In genomic region chr11:819129-819931, GRCh38 we compare ENCODE assay signal across 1 cellular context.
TF ChIP-seq lines count a peak whose summit lies in the region.

No MANE protein-coding gene starts in this region.

TF ChIP-seq in K562, 482 proteins besides CTCF, POLR2A, EP300 and RAD21 (continued from another document and continues in another):
- TF ChIP-seq FOXA1 (IDR thresholded peaks at IDR 0.05; ENCODE audit: borderline replicate concordance), result no peak
- TF ChIP-seq RBM39 (optimal IDR thresholded peaks at IDR 0.05; ENCODE audit: low read depth, low read length), result no peak
- TF ChIP-seq SMAD4 (CRISPR knock-in tag; conservative IDR thresholded peaks at IDR 0.05), result peak; percentile 17; the same call in 1 of the 2 replicates
- TF ChIP-seq ZNF263 (CRISPR knock-in tag; IDR thresholded peaks at IDR 0.05; ENCODE audit: borderline replicate concordance), result peak; percentile 15; the same call in 1 of the 2 replicates
- TF ChIP-seq ZSCAN29 (IDR thresholded peaks at IDR 0.05), result no peak
- no peak for TF ChIP-seq RERE (CRISPR knock-in tag; IDR thresholded peaks at IDR 0.05; ENCODE audit: borderline replicate concordance)
- peak; percentile 58 for TF ChIP-seq HNRNPL (IDR thresholded peaks at IDR 0.05; ENCODE audit: low read depth, low read length)
- TF ChIP-seq CREB1 (IDR thresholded peaks at IDR 0.05), result peak; percentile 34; the same call in 1 of the 2 replicates
- TF ChIP-seq CREB1 (CRISPR knock-in tag; IDR thresholded peaks at IDR 0.05), result no peak
- no peak for TF ChIP-seq CTCFL (IDR thresholded peaks at IDR 0.05; ENCODE audit: borderline replicate concordance, insufficient read depth, low read depth, low read length, poor library complexity, severe bottlenecking)
- TF ChIP-seq SAFB (IDR thresholded peaks at IDR 0.05; ENCODE audit: borderline replicate concordance, low read depth, low read length), result peak; percentile 88
- no peak for TF ChIP-seq CEBPB (tag; IDR thresholded peaks at IDR 0.05)
- TF ChIP-seq ZNF134 (CRISPR knock-in tag; conservative IDR thresholded peaks at IDR 0.05), result no peak
- TF ChIP-seq MNT (conservative IDR thresholded peaks at IDR 0.05), result peak in 1 of 2 experiments; percentile 55; a peak in 2 of 4 replicates
- no peak for TF ChIP-seq ZSCAN32 (CRISPR knock-in tag; IDR thresholded peaks at IDR 0.05)
- TF ChIP-seq MCM7 (IDR thresholded peaks at IDR 0.05), result no peak
- TF ChIP-seq BRD9 (IDR thresholded peaks at IDR 0.05; ENCODE audit: low read depth, partially characterized antibody), result no peak
- TF ChIP-seq ZMIZ1 (IDR thresholded peaks at IDR 0.05; ENCODE audit: low read depth in 2 of 2, low read length in 2 of 2), result 0 out of 4 replicates have a peak, but pooled peaks of 1 of the 2 experiments have one; percentile 46
- peak; percentile 43; the same call in 1 of the 2 replicates for TF ChIP-seq GTF2F1 (IDR thresholded peaks at IDR 0.05; ENCODE audit: low read depth, low read length)
- TF ChIP-seq PRDM10 (IDR thresholded peaks at IDR 0.05; ENCODE audit: partially characterized antibody), result no peak
- no peak for TF ChIP-seq ZBTB5 (IDR thresholded peaks at IDR 0.05)
- no peak for TF ChIP-seq ZNF347 (CRISPR knock-in tag; IDR thresholded peaks at IDR 0.05; ENCODE audit: low read depth)
- no peak for TF ChIP-seq SMC3 (conservative IDR thresholded peaks at IDR 0.05; ENCODE audit: insufficient read depth, low read depth, low read length)
- peak; percentile 75 for TF ChIP-seq SP1 (CRISPR knock-in tag; IDR thresholded peaks at IDR 0.05)
- no peak for TF ChIP-seq STAT5A (IDR thresholded peaks at IDR 0.05; ENCODE audit: borderline replicate concordance, low read length)
- TF ChIP-seq CBX2 (IDR thresholded peaks at IDR 0.05; ENCODE audit: insufficient read depth, low read length, poor library complexity, severe bottlenecking), result no peak
- no peak for TF ChIP-seq CSDE1 (IDR thresholded peaks at IDR 0.05)
- peak; percentile 71 for TF ChIP-seq U2AF1 (optimal IDR thresholded peaks at IDR 0.05; ENCODE audit: low read depth, low read length)
- TF ChIP-seq HDAC1 (IDR thresholded peaks at IDR 0.05), result peak in 1 of 2 experiments; percentile 7; a peak in 1 of 4 replicates
- peak; percentile 84 for TF ChIP-seq TAF1 (IDR thresholded peaks at IDR 0.05; ENCODE audit: control insufficient read depth, extremely low read depth, insufficient read depth, low read length, severe bottlenecking)
- peak; percentile 26 to 70 for TF ChIP-seq E2F6 (IDR thresholded peaks at IDR 0.05; ENCODE audit: borderline replicate concordance in 1 of 2, extremely low read depth in 1 of 2, insufficient read depth in 1 of 2, insufficient read length in 1 of 2, low read depth in 1 of 2, low read length in 1 of 2, poor library complexity in 1 of 2, severe bottlenecking in 1 of 2)
- no peak for TF ChIP-seq ZNF551 (CRISPR knock-in tag; IDR thresholded peaks at IDR 0.05)
- no peak for TF ChIP-seq TOE1 (IDR thresholded peaks at IDR 0.05; ENCODE audit: borderline replicate concordance)
- no peak for TF ChIP-seq TOE1 (CRISPR knock-in tag; IDR thresholded peaks at IDR 0.05; ENCODE audit: borderline replicate concordance, low read depth)
- no peak for TF ChIP-seq MECOM (CRISPR knock-in tag; IDR thresholded peaks at IDR 0.05)
- TF ChIP-seq NFE2L1 (tag; IDR thresholded peaks at IDR 0.05; ENCODE audit: borderline replicate concordance, low read depth), result no peak
- no peak for TF ChIP-seq CHCHD3 (CRISPR knock-in tag; IDR thresholded peaks at IDR 0.05)
- no peak for TF ChIP-seq ZNF146 (CRISPR knock-in tag; IDR thresholded peaks at IDR 0.05; ENCODE audit: unreplicated experiment)
- peak; percentile 90 for TF ChIP-seq GTF2A2 (tag; IDR thresholded peaks at IDR 0.05)
- no peak for TF ChIP-seq ATF4 (CRISPR knock-in tag; IDR thresholded peaks at IDR 0.05)
- no peak for TF ChIP-seq RBM25 (IDR thresholded peaks at IDR 0.05; ENCODE audit: low read depth, low read length, severe bottlenecking)
- no peak for TF ChIP-seq NCOA1 (IDR thresholded peaks at IDR 0.05; ENCODE audit: low read depth)
- TF ChIP-seq CAMTA2 (CRISPR knock-in tag; conservative IDR thresholded peaks at IDR 0.05), result no peak
